Comparison of ENCODE assay signal across 14 cellular contexts in the genomic region with DNA sequence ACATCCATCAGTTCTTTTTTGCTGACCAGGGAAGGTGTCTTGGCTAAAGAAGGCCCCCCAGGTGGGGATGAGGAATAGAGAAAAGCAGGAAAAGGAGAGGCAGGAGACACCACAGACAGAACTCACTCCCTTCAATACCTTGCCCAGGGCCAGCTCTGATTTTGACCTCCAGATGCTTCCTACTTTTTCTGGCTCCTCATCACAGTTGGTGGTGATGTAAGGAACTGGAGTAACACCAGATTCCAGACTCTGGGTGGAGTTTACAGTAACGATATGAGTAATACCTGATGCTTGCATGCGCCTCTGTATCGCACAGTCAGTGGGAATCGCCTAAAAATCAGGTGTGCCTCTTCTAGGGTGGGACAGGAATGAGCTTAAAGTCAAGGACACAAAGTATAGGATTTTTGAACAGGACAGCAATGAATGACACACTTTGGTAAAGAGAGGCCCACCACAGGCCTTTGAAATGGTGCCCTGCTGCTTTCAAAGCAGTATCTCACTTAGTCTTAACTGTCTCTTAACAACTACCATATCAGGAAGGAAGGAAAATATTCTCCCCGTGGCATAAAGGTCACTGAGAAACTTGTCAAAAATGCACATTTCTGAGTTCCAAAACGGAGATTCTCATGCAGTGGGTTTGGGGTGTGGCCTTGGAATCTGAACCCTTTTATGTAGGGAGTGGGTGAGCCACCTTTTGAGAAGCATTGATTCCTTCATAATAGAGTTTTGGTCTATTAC.
A peak's percentile ranks its signal among the peaks of the same experiment; 100 is the strongest.
DNase-seq lines count a peak whose midpoint lies in the region; ATAC-seq and TF ChIP-seq lines count a peak whose summit lies in the region.
"Had no signal": no experiment of that assay in that cellular context is flagged by ENCODE, and none has a peak within 500 bp of the region (broad histone marks: within the 10 kb centered on the region; RNA-seq: fewer than 3 reads in every experiment).

No MANE protein-coding gene starts in this region.

- intact Hi-C loops in PC-9 (cut with micrococcal nuclease; ENCODE audit: unreplicated experiment): loop anchor here (2.0 to 5.0 kb wide), 2 partner anchors 139 to 248 kb away; no protein-coding TSS in a partner anchor
- intact Hi-C loops in esophagus muscularis mucosa (cut with DNase I): no loop called here

- DNase-seq in GM04504 (ENCODE audit: low read depth): peak; percentile 66
- peak; percentile 49 to 69 for DNase-seq in PC-9
- DNase-seq in esophagus muscularis mucosa (ENCODE audit: extremely low spot score): peak; percentile 89
- DNase-seq in osteoblast (ENCODE audit: insufficient read length, low spot score, missing footprints): peak; percentile 80
- no peak for DNase-seq in epidermal melanocyte (ENCODE audit: insufficient read length, low spot score)
- no peak for DNase-seq in pons (ENCODE audit: low spot score)
- DNase-seq in GF-D8 (lab: John Stamatoyannopoulos, UW): no peak
- DNase-seq: activated gamma-delta T cell treated with Interleukin-2 at 50 U/mL for 16 hours; effector CD4-positive, alpha-beta T cell; NCI-H1694; NCI-H510A treated with DMSO at 0.1 percent for 48 hours; occipital lobe had no signal

- H3K27me3 ChIP-seq in PC-9 (ENCODE audit: insufficient read depth, low read depth) (no peaks in the 10 kb centered on the region), esophagus muscularis mucosa (no peaks in the 10 kb centered on the region), osteoblast (ENCODE audit: insufficient read depth, low read length) (peaks cover 3% of the 10 kb centered on the region)

- TF ChIP-seq EP300 in esophagus muscularis mucosa (IDR thresholded peaks at IDR 0.05): no peak

- TF ChIP-seq CTCF in PC-9 (conservative IDR thresholded peaks at IDR 0.05) (no peak), esophagus muscularis mucosa (IDR thresholded peaks at IDR 0.05) (no peak), osteoblast (IDR thresholded peaks at IDR 0.05; ENCODE audit: extremely low read depth, low read depth, low read length) (no peak)

- ATAC-seq in GM18502 (IDR thresholded peaks at IDR 0.05; ENCODE audit: poor library complexity, unreplicated experiment): no peak

- H3K36me3 ChIP-seq in PC-9 (ENCODE audit: low read depth) (no peaks in the 10 kb centered on the region), esophagus muscularis mucosa (no peaks in the 10 kb centered on the region), osteoblast (ENCODE audit: insufficient read depth, low read length) (no peaks in the 10 kb centered on the region)

- peak overlapping the region; percentile 34; the same call in 1 of the 2 replicates for H3K27ac ChIP-seq in PC-9
- no peak overlapping the region for H3K27ac ChIP-seq in esophagus muscularis mucosa (replicated peaks in 1 of 4)
- H3K27ac ChIP-seq in osteoblast (ENCODE audit: low read depth, low read length): peak overlapping the region; percentile 34
- H3K27ac ChIP-seq: HL-60 had no signal

- H3K9me3 ChIP-seq in PC-9 (ENCODE audit: insufficient read depth, low read depth): no peaks in the 10 kb centered on the region
- no peaks in the 10 kb centered on the region for H3K9me3 ChIP-seq in esophagus muscularis mucosa
- H3K9me3 ChIP-seq in osteoblast (ENCODE audit: low read depth, low read length): no peaks in the 10 kb centered on the region

- H3K79me2 ChIP-seq in PC-9 (ENCODE audit: low read depth): no peaks in the 10 kb centered on the region
- no peaks in the 10 kb centered on the region for H3K79me2 ChIP-seq in osteoblast (ENCODE audit: insufficient read depth, low read length)

- H3K9me2 ChIP-seq in PC-9 (ENCODE audit: insufficient read depth): no peaks in the 10 kb centered on the region

- H3K4me2 ChIP-seq in PC-9 (peak overlapping the region; percentile 23; the same call in 1 of the 2 replicates), osteoblast (ENCODE audit: insufficient read depth, low read length) (no peak overlapping the region)

- WGBS in esophagus muscularis mucosa: 86% methylated on average over 6 of the region's 6 CpGs

- H4K20me1 ChIP-seq in PC-9 (ENCODE audit: insufficient read depth) (no peaks in the 10 kb centered on the region), osteoblast (ENCODE audit: insufficient read depth, low read length) (no peaks in the 10 kb centered on the region)

- peaks cover 4% of the 10 kb centered on the region; the same call in 1 of the 2 replicates for H3F3A ChIP-seq in PC-9 (ENCODE audit: insufficient read depth, low read depth)

- H3K4me1 ChIP-seq in PC-9 (replicated peaks; ENCODE audit: insufficient read depth) (peaks cover 31% of the 10 kb centered on the region), esophagus muscularis mucosa (peaks cover 0 to 24% (median 5%) of the 10 kb centered on the region in 4 donors), osteoblast (ENCODE audit: insufficient read depth, low read length) (peaks cover 36% of the 10 kb centered on the region)

- H2AFZ ChIP-seq in PC-9: no peak overlapping the region; the same call in 1 of the 2 replicates
- H2AFZ ChIP-seq in osteoblast (ENCODE audit: low read length): no peak overlapping the region

- no peak overlapping the region for H3K4me3 ChIP-seq in PC-9
- H3K4me3 ChIP-seq in esophagus muscularis mucosa: no peak overlapping the region
- H3K4me3 ChIP-seq in osteoblast (ENCODE audit: insufficient read depth, low read length): no peak overlapping the region

- POLR2A ChIA-PET in PC-9 (lab: Charles Lee; ENCODE audit: unreplicated experiment): interaction anchor here (0.7 kb wide), 1 partner anchor 327 kb away, joined by 5 read pairs; no protein-coding TSS in a partner anchor

- CTCF ChIA-PET in PC-9 (lab: Charles Lee): no interaction called here

- BruUV-seq in PC-9 (replicated peaks; lab: Mats Ljungman, UMichigan): TSS peak; percentile 74

- TF ChIP-seq POLR2A in esophagus muscularis mucosa (IDR thresholded peaks at IDR 0.05; ENCODE audit: low read depth): no peak

Comparison
In these comparisons a context has a peak if more than half of its experiments do, and no peak if none do; other contexts are left out.
1. DNase-seq: peak in GM04504 (single experiment), PC-9 (2 of 2), esophagus muscularis mucosa (single experiment) and osteoblast (single experiment); none in epidermal melanocyte (single experiment), pons (single experiment) and GF-D8 (single experiment).
2. H3K27ac ChIP-seq: peak in PC-9 (single experiment) and osteoblast (single experiment); none in esophagus muscularis mucosa (0 of 4).